Comparison of ENCODE assay signal across 8 cellular contexts in the genomic region with DNA sequence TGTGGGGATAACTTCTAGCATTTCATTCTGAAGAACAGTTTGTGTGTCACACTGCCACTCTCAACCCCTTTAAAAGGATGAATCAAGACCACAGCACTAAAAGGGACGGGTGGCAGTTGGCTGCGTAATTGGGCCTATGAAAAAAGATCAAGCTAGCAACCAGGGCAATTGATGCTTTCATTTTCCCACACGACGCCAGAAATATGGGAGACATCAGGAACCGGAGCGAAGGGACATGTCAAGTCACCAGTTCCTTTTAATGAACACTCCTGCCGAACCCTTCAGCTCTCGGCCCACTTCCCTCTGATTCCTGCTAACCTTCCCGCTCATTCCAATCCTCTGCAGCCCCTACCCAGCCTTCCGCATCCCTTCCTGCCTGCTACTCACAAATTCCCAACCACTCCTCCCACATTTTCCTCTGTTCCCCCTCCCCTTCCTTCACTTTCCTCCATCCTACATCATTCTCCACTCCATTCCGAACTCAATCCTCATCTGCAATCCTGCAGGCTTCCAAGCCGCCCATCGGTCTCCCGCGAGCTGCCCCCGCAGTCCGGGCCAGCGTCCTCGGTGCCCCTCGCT. TPM values are rescaled to one million over a fixed set of nuclear protein-coding genes. Genes with fewer than 3 reads are reported as not detected.
A peak's percentile ranks its signal among the peaks of the same experiment; 100 is the strongest.
DNase-seq lines count a peak whose midpoint lies in the region; ATAC-seq and TF ChIP-seq lines count a peak whose summit lies in the region.

No MANE protein-coding gene starts in this region.

- no peaks in the 10 kb centered on the region for H3K27me3 ChIP-seq in liver (ENCODE audit: control insufficient read depth in 4 of 4, insufficient read depth in 4 of 4, low read length in 3 of 4)

- no peak for TF ChIP-seq RAD21 in liver (IDR thresholded peaks at IDR 0.05)

- TF ChIP-seq CTCF in VCaP (conservative IDR thresholded peaks at IDR 0.05) (no peak), liver (IDR thresholded peaks at IDR 0.05; ENCODE audit: low read depth, low read length, missing input control) (no peak)

- H3K27ac ChIP-seq in VCaP (peak overlapping the region; percentile 91), liver (ENCODE audit: low read depth in 1 of 2, low read length in 2 of 2) (peak overlapping the region; percentile 58 to 82)

- peak overlapping the region; percentile 96 to 99 for H3K4me3 Mint-ChIP-seq in stimulated activated naive B cell treated with anti-CD40 and anti-IgM and Interleukin-4, amounts not matched to agents 10 μg/mL and 1 μg/mL and 100 μg/mL, for 72 hours

- peak overlapping the region; percentile 3 to 51 for H3K9ac ChIP-seq in liver (ENCODE audit: low read depth in 1 of 2, low read length in 2 of 2)

- ATAC-seq in stimulated activated naive B cell treated with anti-CD40 and anti-IgM and Interleukin-4, amounts not matched to agents 10 μg/mL and 1 μg/mL and 100 μg/mL, for 72 hours (replicated peaks) = no peak
- no peak for ATAC-seq in GM18517 (IDR thresholded peaks at IDR 0.05; ENCODE audit: unreplicated experiment)

- peaks cover 2 to 16% of the 10 kb centered on the region in 2 donors for H3K36me3 Mint-ChIP-seq in stimulated activated naive B cell treated with anti-CD40 and anti-IgM and Interleukin-4, amounts not matched to agents 10 μg/mL and 1 μg/mL and 100 μg/mL, for 72 hours

- H3K9me3 ChIP-seq in liver (ENCODE audit: control insufficient read depth in 4 of 4, low read length in 3 of 4) = no peaks in the 10 kb centered on the region

- H3K4me3 ChIP-seq in liver (ENCODE audit: low read depth in 1 of 3, low read length in 3 of 3) = peak overlapping the region; percentile 73 to 89 (median 79)

- peak; percentile 57 for DNase-seq in EL
- peak; percentile 40 for DNase-seq in HuH-7 (ENCODE audit: low spot score)
- DNase-seq in dermis blood vessel endothelial cell = peak; percentile 51
- DNase-seq in stimulated activated naive B cell treated with anti-CD40 and anti-IgM and Interleukin-4, amounts not matched to agents 10 μg/mL and 1 μg/mL and 100 μg/mL, for 72 hours = peak; percentile 3
- DNase-seq in NCI-H1048 (lab: John Stamatoyannopoulos, UW) = no peak

- H3K36me3 ChIP-seq in liver (ENCODE audit: control insufficient read depth in 4 of 4, insufficient read depth in 3 of 4, low read depth in 1 of 4, low read length in 3 of 4) = no peaks in the 10 kb centered on the region

- H3K4me1 ChIP-seq in liver (ENCODE audit: control insufficient read depth in 4 of 4, insufficient read depth in 4 of 4, low read length in 3 of 4) = peaks cover 1 to 13% (median 11%) of the 10 kb centered on the region in 4 donors

- H3K27me3 Mint-ChIP-seq in stimulated activated naive B cell treated with anti-CD40 and anti-IgM and Interleukin-4, amounts not matched to agents 10 μg/mL and 1 μg/mL and 100 μg/mL, for 72 hours = no peaks in the 10 kb centered on the region

- H3K27ac Mint-ChIP-seq in stimulated activated naive B cell treated with anti-CD40 and anti-IgM and Interleukin-4, amounts not matched to agents 10 μg/mL and 1 μg/mL and 100 μg/mL, for 72 hours = peak overlapping the region; percentile 95

- H3K9me3 Mint-ChIP-seq in stimulated activated naive B cell treated with anti-CD40 and anti-IgM and Interleukin-4, amounts not matched to agents 10 μg/mL and 1 μg/mL and 100 μg/mL, for 72 hours = no peaks in the 10 kb centered on the region

- peaks cover 13 to 27% of the 10 kb centered on the region in 2 donors for H3K4me1 Mint-ChIP-seq in stimulated activated naive B cell treated with anti-CD40 and anti-IgM and Interleukin-4, amounts not matched to agents 10 μg/mL and 1 μg/mL and 100 μg/mL, for 72 hours

- 8% methylated on average over 20 of the region's 20 CpGs for WGBS in liver

TF ChIP-seq in liver, 16 proteins besides CTCF, POLR2A, EP300 and RAD21:
- TF ChIP-seq JUND (IDR thresholded peaks at IDR 0.05) (no peak), HNF4G (IDR thresholded peaks at IDR 0.05) (no peak), GABPA (IDR thresholded peaks at IDR 0.05 in 1 of 2, conservative IDR thresholded peaks at IDR 0.05 in 1 of 2) (no peak), NR2F2 (IDR thresholded peaks at IDR 0.05) (no peak), FOXA1 (IDR thresholded peaks at IDR 0.05) (no peak)
- TF ChIP-seq, protein P1, sequence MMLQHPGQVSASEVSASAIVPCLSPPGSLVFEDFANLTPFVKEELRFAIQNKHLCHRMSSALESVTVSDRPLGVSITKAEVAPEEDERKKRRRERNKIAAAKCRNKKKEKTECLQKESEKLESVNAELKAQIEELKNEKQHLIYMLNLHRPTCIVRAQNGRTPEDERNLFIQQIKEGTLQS (IDR thresholded peaks at IDR 0.05) = no peak
- TF ChIP-seq, protein P2, sequence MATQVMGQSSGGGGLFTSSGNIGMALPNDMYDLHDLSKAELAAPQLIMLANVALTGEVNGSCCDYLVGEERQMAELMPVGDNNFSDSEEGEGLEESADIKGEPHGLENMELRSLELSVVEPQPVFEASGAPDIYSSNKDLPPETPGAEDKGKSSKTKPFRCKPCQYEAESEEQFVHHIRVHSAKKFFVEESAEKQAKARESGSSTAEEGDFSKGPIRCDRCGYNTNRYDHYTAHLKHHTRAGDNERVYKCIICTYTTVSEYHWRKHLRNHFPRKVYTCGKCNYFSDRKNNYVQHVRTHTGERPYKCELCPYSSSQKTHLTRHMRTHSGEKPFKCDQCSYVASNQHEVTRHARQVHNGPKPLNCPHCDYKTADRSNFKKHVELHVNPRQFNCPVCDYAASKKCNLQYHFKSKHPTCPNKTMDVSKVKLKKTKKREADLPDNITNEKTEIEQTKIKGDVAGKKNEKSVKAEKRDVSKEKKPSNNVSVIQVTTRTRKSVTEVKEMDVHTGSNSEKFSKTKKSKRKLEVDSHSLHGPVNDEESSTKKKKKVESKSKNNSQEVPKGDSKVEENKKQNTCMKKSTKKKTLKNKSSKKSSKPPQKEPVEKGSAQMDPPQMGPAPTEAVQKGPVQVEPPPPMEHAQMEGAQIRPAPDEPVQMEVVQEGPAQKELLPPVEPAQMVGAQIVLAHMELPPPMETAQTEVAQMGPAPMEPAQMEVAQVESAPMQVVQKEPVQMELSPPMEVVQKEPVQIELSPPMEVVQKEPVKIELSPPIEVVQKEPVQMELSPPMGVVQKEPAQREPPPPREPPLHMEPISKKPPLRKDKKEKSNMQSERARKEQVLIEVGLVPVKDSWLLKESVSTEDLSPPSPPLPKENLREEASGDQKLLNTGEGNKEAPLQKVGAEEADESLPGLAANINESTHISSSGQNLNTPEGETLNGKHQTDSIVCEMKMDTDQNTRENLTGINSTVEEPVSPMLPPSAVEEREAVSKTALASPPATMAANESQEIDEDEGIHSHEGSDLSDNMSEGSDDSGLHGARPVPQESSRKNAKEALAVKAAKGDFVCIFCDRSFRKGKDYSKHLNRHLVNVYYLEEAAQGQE (IDR thresholded peaks at IDR 0.05) = no peak

RNA-seq across cellular contexts. Expression of a gene that starts 0.7 kb away (rescaled TPM):
- total RNA-seq in dermis blood vessel endothelial cell (28.4 and 29.3 TPM in 2 replicates), liver (1 to 10 TPM; 4.4 to 8.4 TPM)
- 1 to 10 TPM; 2.0 to 3.5 TPM for polyA plus RNA-seq in liver

RNA-seq across cellular contexts. Expression of a gene that starts 34.5 kb away (rescaled TPM):
- total RNA-seq in dermis blood vessel endothelial cell (35.2 and 39.9 TPM in 2 replicates), liver (10 to 100 TPM; 24.5 to 41.0 TPM)
- polyA plus RNA-seq in liver = 10 to 100 TPM; 17.6 to 20.6 TPM

RNA-seq across cellular contexts. Expression of a gene that starts 56.5 kb away (rescaled TPM):
- total RNA-seq in dermis blood vessel endothelial cell (33.9 and 36.8 TPM in 2 replicates), liver (100 to 1,000 TPM in 1 of 2 donors, 10 to 100 TPM in 1; 80.1 to 108 TPM)
- 10 to 100 TPM; 15.2 to 24.2 TPM for polyA plus RNA-seq in liver
